In genomic region chr14:96038558-96038919, GRCh38 we compare ENCODE assay signal across 8 cellular contexts. TPM values are rescaled to one million over a fixed set of nuclear protein-coding genes. Genes with fewer than 3 reads are reported as not detected.
DNase-seq lines count a peak whose midpoint lies in the region; ATAC-seq and TF ChIP-seq lines count a peak whose summit lies in the region.

No MANE protein-coding gene starts in this region.

- ATAC-seq in left cardiac atrium = no peak
- peak; percentile 7 to 19 for ATAC-seq in activated T-cell treated with anti-CD3 and anti-CD28 coated beads, Interleukin-2, amount 50 U/mL, for 4 hours
- ATAC-seq in upper lobe of right lung = no peak

- no peak overlapping the region for H3K27ac ChIP-seq in cardiac muscle cell
- peak overlapping the region; percentile 79 for H3K27ac ChIP-seq in upper lobe of right lung

- peaks cover 48% of the 10 kb centered on the region for H3K27me3 Mint-ChIP-seq in activated T-cell treated with anti-CD3 and anti-CD28 coated beads, Interleukin-2, amount 50 U/mL, for 4 hours (ENCODE audit: low read depth)

- peak overlapping the region; percentile 67 for H3K4me3 Mint-ChIP-seq in activated T-cell treated with anti-CD3 and anti-CD28 coated beads, Interleukin-2, amount 50 U/mL, for 4 hours

- CTCF ChIA-PET in GM10248 (lab: Yijun Ruan, JAX) = no interaction called here

- H3K4me1 Mint-ChIP-seq in activated T-cell treated with anti-CD3 and anti-CD28 coated beads, Interleukin-2, amount 50 U/mL, for 4 hours (ENCODE audit: low read depth) = peaks cover 16% of the 10 kb centered on the region

- no peaks in the 10 kb centered on the region for H3K36me3 ChIP-seq in cardiac muscle cell
- no peaks in the 10 kb centered on the region for H3K36me3 ChIP-seq in upper lobe of right lung

- H3K27me3 ChIP-seq in cardiac muscle cell (peaks cover 31% of the 10 kb centered on the region), upper lobe of right lung (no peaks in the 10 kb centered on the region)

- no peaks in the 10 kb centered on the region for H3K9me3 Mint-ChIP-seq in activated T-cell treated with anti-CD3 and anti-CD28 coated beads, Interleukin-2, amount 50 U/mL, for 4 hours

- no peaks in the 10 kb centered on the region for H3K36me3 Mint-ChIP-seq in activated T-cell treated with anti-CD3 and anti-CD28 coated beads, Interleukin-2, amount 50 U/mL, for 4 hours (ENCODE audit: insufficient read depth)

- intact Hi-C loops in left cardiac atrium (cut with DNase I) = no loop called here
- intact Hi-C loops in upper lobe of right lung (cut with DNase I) = no loop called here

- H3K9me3 ChIP-seq in cardiac muscle cell (ENCODE audit: low read depth) (no peaks in the 10 kb centered on the region), upper lobe of right lung (no peaks in the 10 kb centered on the region)

- TF ChIP-seq CTCF in cardiac muscle cell (IDR thresholded peaks at IDR 0.05; ENCODE audit: low read depth, low read length) = no peak
- TF ChIP-seq CTCF in upper lobe of right lung (IDR thresholded peaks at IDR 0.05) = no peak
- TF ChIP-seq CTCF in GM10248 (IDR thresholded peaks at IDR 0.05; ENCODE audit: control extremely low read depth, extremely low read depth, low read depth, missing control alignments) = no peak

- DNase-seq in cardiac muscle cell (ENCODE audit: low read depth in 1 of 2, low spot score in 1 of 2) = no peak
- no peak for DNase-seq in left cardiac atrium
- no peak for DNase-seq in activated T-cell treated with anti-CD3 and anti-CD28 coated beads, Interleukin-2, amount 50 U/mL, for 4 hours
- DNase-seq in left kidney (ENCODE audit: low read depth, low spot score) = peak; percentile 31
- DNase-seq in upper lobe of right lung = no peak
- no peak for DNase-seq in C1 segment of cervical spinal cord (lab: John Stamatoyannopoulos, UW)
- DNase-seq in GM10248 (ENCODE audit: extremely low spot score) = no peak
- DNase-seq in AG08395 (ENCODE audit: low spot score) = no peak

- peak overlapping the region; percentile 88 for H3K4me3 ChIP-seq in cardiac muscle cell
- H3K4me3 ChIP-seq in upper lobe of right lung = peak overlapping the region; percentile 83

- H3K4me1 ChIP-seq in cardiac muscle cell (ENCODE audit: low read depth) (no peaks in the 10 kb centered on the region), upper lobe of right lung (peaks cover 30% of the 10 kb centered on the region)

- POLR2A ChIA-PET in GM10248 (lab: Yijun Ruan, JAX) = no interaction called here

RNA-seq across cellular contexts. Expression of gene C14orf132, which starts 0.6 kb away (rescaled TPM):
- total RNA-seq in cardiac muscle cell = 11.9 and 13.9 TPM in 2 replicates
- 13.8 and 14.1 TPM in 2 replicates for polyA plus RNA-seq in cardiac muscle cell
- total RNA-seq in left cardiac atrium = 1 to 10 TPM; 2.7 to 2.9 TPM
- total RNA-seq in activated T-cell treated with anti-CD3 and anti-CD28 coated beads, Interleukin-2, amount 50 U/mL, for 4 hours = under 1 TPM; 0.38 to 0.61 (median 0.43) TPM
- 63.1 TPM for total RNA-seq in upper lobe of right lung

Comparison
In these comparisons a context has a peak if more than half of its experiments do, and no peak if none do; other contexts are left out.
1. ATAC-seq: peak in activated T-cell treated with anti-CD3 and anti-CD28 coated beads, Interleukin-2, amount 50 U/mL, for 4 hours (2 of 2); none in left cardiac atrium (0 of 2) and upper lobe of right lung (single experiment).